ENCODE assay signal across 13 cellular contexts in genomic region chr2:202113571-202114142, GRCh38.
A peak's percentile ranks its signal among the peaks of the same experiment; 100 is the strongest.
DNase-seq lines count a peak whose midpoint lies in the region; ATAC-seq and TF ChIP-seq lines count a peak whose summit lies in the region.
"Had no signal": no experiment of that assay in that cellular context is flagged by ENCODE, and none has a peak within 500 bp of the region (broad histone marks: within the 10 kb centered on the region; RNA-seq: fewer than 3 reads in every experiment).

No MANE protein-coding gene starts in this region.

- H3K4me3 ChIP-seq in LNCaP clone FGC (ENCODE audit: low read depth, low read length): no peak overlapping the region
- H3K4me3 ChIP-seq in adipocyte (ENCODE audit: low read length): no peak overlapping the region
- no peak overlapping the region for H3K4me3 ChIP-seq in parathyroid adenoma (ENCODE audit: low read depth, low read length)
- H3K4me3 ChIP-seq: heart left ventricle, left ventricle myocardium inferior had no signal

- H3K4me1 ChIP-seq in adipocyte (ENCODE audit: control insufficient read depth, insufficient read depth, low read length) (peaks cover 53% of the 10 kb centered on the region), parathyroid adenoma (no peaks in the 10 kb centered on the region)

- H2AFZ ChIP-seq in parathyroid adenoma: peak overlapping the region; percentile 44

- no peaks in the 10 kb centered on the region for H3K79me2 ChIP-seq in parathyroid adenoma

- H3K9ac ChIP-seq in adipocyte (ENCODE audit: low read length) (no peak overlapping the region), parathyroid adenoma (no peak overlapping the region)

- DNase-seq in NCI-H2171 treated with DMSO at 0.1 percent for 48 hours (lab: John Stamatoyannopoulos, UW) (peak; percentile 28), NCI-H2171 (lab: John Stamatoyannopoulos, UW) (no peak), LNCaP clone FGC (ENCODE audit: low read depth) (peak; percentile 66), adipocyte (ENCODE audit: low read depth) (peak; percentile 60)
- no peak for DNase-seq in NK-92 treated with Interleukin-12 subunit alpha and Interleukin-12 subunit beta, amount 100 ng/mL, for 24 hours (lab: John Stamatoyannopoulos, UW)
- DNase-seq: amygdala; effector memory CD8-positive, alpha-beta T cell; heart left ventricle; left ventricle myocardium inferior; NCI-H1436 had no signal

- H3K4me2 ChIP-seq in parathyroid adenoma (ENCODE audit: low read length): no peak overlapping the region

- no peak overlapping the region for H3K27ac ChIP-seq in parathyroid adenoma
- H3K27ac ChIP-seq: heart left ventricle, left ventricle myocardium inferior had no signal

- TF ChIP-seq CTCF in LNCaP clone FGC (IDR thresholded peaks at IDR 0.05; ENCODE audit: control insufficient read depth, extremely low read depth, insufficient read depth) (no peak), parathyroid adenoma (IDR thresholded peaks at IDR 0.05) (no peak)

- no peaks in the 10 kb centered on the region for H3K36me3 ChIP-seq in adipocyte (ENCODE audit: control insufficient read depth, insufficient read depth, low read length, severe bottlenecking)
- no peaks in the 10 kb centered on the region for H3K36me3 ChIP-seq in parathyroid adenoma (ENCODE audit: control insufficient read depth, insufficient read depth, low read length)
- H3K36me3 ChIP-seq: heart left ventricle, left ventricle myocardium inferior had no signal

- no peaks in the 10 kb centered on the region for H3K27me3 ChIP-seq in adipocyte (replicated peaks; ENCODE audit: control insufficient read depth, insufficient read depth, low read length)
- H3K27me3 ChIP-seq in parathyroid adenoma (ENCODE audit: control insufficient read depth, insufficient read depth, low read length): no peaks in the 10 kb centered on the region

- no peak for ATAC-seq in GM18867 (IDR thresholded peaks at IDR 0.05; ENCODE audit: unreplicated experiment)
- no peak for ATAC-seq in HG02642 (IDR thresholded peaks at IDR 0.05; ENCODE audit: poor library complexity, unreplicated experiment)
- ATAC-seq: effector memory CD8-positive, alpha-beta T cell; heart left ventricle had no signal

- H3K9me3 ChIP-seq in adipocyte (ENCODE audit: control insufficient read depth, low read length) (peaks cover 5% of the 10 kb centered on the region), parathyroid adenoma (ENCODE audit: control insufficient read depth, low read length) (no peaks in the 10 kb centered on the region)
- H3K9me3 ChIP-seq: left ventricle myocardium inferior had no signal

Comparison
In these comparisons a context has a peak if more than half of its experiments do, and no peak if none do; other contexts are left out.
1. DNase-seq: peak in NCI-H2171 treated with DMSO at 0.1 percent for 48 hours (single experiment), LNCaP clone FGC (single experiment) and adipocyte (single experiment); none in NCI-H2171 (single experiment) and NK-92 treated with Interleukin-12 subunit alpha and Interleukin-12 subunit beta, amount 100 ng/mL, for 24 hours (single experiment).